21 cellular contexts compared by ENCODE assay signal in the genomic region with DNA sequence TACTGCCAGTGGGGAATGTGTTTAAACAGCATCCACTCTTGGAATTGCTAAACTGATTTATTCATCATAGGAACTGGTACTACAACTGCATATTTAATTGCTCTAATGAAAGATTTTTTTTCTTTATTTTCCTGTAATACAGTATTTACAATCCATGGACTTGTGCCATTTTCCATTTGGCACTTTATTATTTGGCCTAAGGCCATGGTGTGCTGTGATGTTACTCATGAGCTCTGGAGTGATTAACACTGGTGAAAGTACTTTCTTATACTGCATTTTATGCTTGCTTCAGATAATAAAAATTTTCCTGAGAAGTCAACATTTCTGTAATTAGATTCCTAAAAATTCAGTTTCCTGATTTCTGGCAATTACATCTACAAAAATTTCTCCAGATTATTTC.
A peak's percentile ranks its signal among the peaks of the same experiment; 100 is the strongest.
DNase-seq lines count a peak whose midpoint lies in the region; ATAC-seq, FAIRE-seq and TF ChIP-seq lines count a peak whose summit lies in the region.
"Had no signal": no experiment of that assay in that cellular context is flagged by ENCODE, and none has a peak within 500 bp of the region (broad histone marks: within the 10 kb centered on the region; RNA-seq: fewer than 3 reads in every experiment).

No MANE protein-coding gene starts in this region.

- peaks cover 13% of the 10 kb centered on the region for H3K36me3 ChIP-seq in MG63
- no peaks in the 10 kb centered on the region for H3K36me3 ChIP-seq in mammary epithelial cell (ENCODE audit: insufficient read depth, low read length)
- peaks cover 13% of the 10 kb centered on the region for H3K36me3 ChIP-seq in neural progenitor cell

- H3K27ac ChIP-seq in mammary epithelial cell (ENCODE audit: insufficient read depth, low read depth, low read length) (no peak overlapping the region), neural progenitor cell (no peak overlapping the region)
- H3K27ac ChIP-seq: coronary artery, testis had no signal

- peaks cover 12% of the 10 kb centered on the region for H3K79me2 ChIP-seq in mammary epithelial cell (ENCODE audit: insufficient read depth, low read length)
- peaks cover 4% of the 10 kb centered on the region for H3K79me2 ChIP-seq in neural progenitor cell (ENCODE audit: low read depth)

- dilution Hi-C loops in mammary epithelial cell (cut with HindIII; ENCODE audit: low sequenced_read_pairs), result no loop called here

- H4K20me1 ChIP-seq in mammary epithelial cell (ENCODE audit: insufficient read depth, low read length) (no peaks in the 10 kb centered on the region), neural progenitor cell (ENCODE audit: low read depth) (no peaks in the 10 kb centered on the region)

- intact Hi-C loops in mammary epithelial cell (cut with micrococcal nuclease), result no loop called here

- H3K9me3 ChIP-seq in MG63, result peaks cover 12% of the 10 kb centered on the region
- H3K9me3 ChIP-seq in mammary epithelial cell (replicated peaks; ENCODE audit: insufficient read depth, low read length), result no peaks in the 10 kb centered on the region
- H3K9me3 ChIP-seq in neural progenitor cell (ENCODE audit: low read depth), result peaks cover 15% of the 10 kb centered on the region
- H3K9me3 ChIP-seq: testis had no signal

- no peak for ATAC-seq in GM18867 (IDR thresholded peaks at IDR 0.05; ENCODE audit: unreplicated experiment)
- ATAC-seq: left colon had no signal

- H3K27ac Mint-ChIP-seq in neural progenitor cell, result no peak overlapping the region

- DNase-seq in EL (peak; percentile 49), MG63 (peak; percentile 23), mammary epithelial cell (peak; percentile 55), glomerular visceral epithelial cell (ENCODE audit: extremely low spot score) (peak; percentile 11), neural progenitor cell (ENCODE audit: low spot score) (no peak), D721Med (ENCODE audit: insufficient read length, low spot score) (no peak)
- DNase-seq in activated CD4-positive, CD25-positive, alpha-beta regulatory T cell (lab: John Stamatoyannopoulos, UW), result no peak
- DNase-seq: activated CD4-positive, CD25-positive, alpha-beta regulatory T cell treated with anti-CD3 and anti-CD28 coated beads, Interleukin-2, amount 50 U/mL, for 72 hours; activated effector memory CD4-positive, alpha-beta T cell treated with anti-CD3 and anti-CD28 coated beads, Interleukin-2, amount 50 U/mL, for 16 hours; amygdala; IMR-90; left colon; NCI-H1092 treated with DMSO at 0.1 percent for 48 hours; NCI-H2171; occipital lobe; SHP77; stimulated activated CD4-positive, alpha-beta T cell treated with anti-CD3 and anti-CD28 coated beads, Interleukin-4, amount 100 ng/mL, for 24 hours; T-helper 2 cell; testis had no signal

- CTCF ChIA-PET in mammary epithelial cell (lab: Charles Lee; ENCODE audit: low non-redundant PET), result no interaction called here

- TF ChIP-seq CTCF in mammary epithelial cell (conservative IDR thresholded peaks at IDR 0.05 in 1 of 2, IDR thresholded peaks at IDR 0.05 in 1 of 2; ENCODE audit: extremely low read depth in 1 of 2, insufficient read depth in 1 of 2, low read depth in 1 of 2, low read length in 2 of 2) (no peak), neural progenitor cell (IDR thresholded peaks at IDR 0.05) (no peak), D721Med (IDR thresholded peaks at IDR 0.05; ENCODE audit: insufficient read depth, missing control alignments) (no peak)

- H3K4me3 ChIP-seq in MG63 (no peak overlapping the region), mammary epithelial cell (replicated peaks in 1 of 3; ENCODE audit: insufficient read depth in 1 of 3, low read depth in 2 of 3, low read length in 3 of 3) (no peak overlapping the region), neural progenitor cell (no peak overlapping the region)
- H3K4me3 ChIP-seq: coronary artery, testis had no signal

- peaks cover 32% of the 10 kb centered on the region for H3K36me3 Mint-ChIP-seq in neural progenitor cell

- H3F3A ChIP-seq in neural progenitor cell (ENCODE audit: low read depth), result no peaks in the 10 kb centered on the region

- H3K27me3 Mint-ChIP-seq in neural progenitor cell (ENCODE audit: insufficient read depth, low read depth), result peaks cover 2% of the 10 kb centered on the region

- no peaks in the 10 kb centered on the region for H3K27me3 ChIP-seq in MG63
- H3K27me3 ChIP-seq in mammary epithelial cell (ENCODE audit: insufficient read depth, low read length), result no peaks in the 10 kb centered on the region
- H3K27me3 ChIP-seq in neural progenitor cell, result no peaks in the 10 kb centered on the region
- H3K27me3 ChIP-seq: testis had no signal

- no TSS peak for BruUV-seq in mammary epithelial cell (replicated peaks; lab: Mats Ljungman, UMichigan)

- H3K4me2 ChIP-seq in mammary epithelial cell (ENCODE audit: insufficient read depth, low read depth, low read length) (no peak overlapping the region), neural progenitor cell (no peak overlapping the region)

- H3K4me1 Mint-ChIP-seq in neural progenitor cell, result no peaks in the 10 kb centered on the region

- peaks cover 24% of the 10 kb centered on the region for H3K9me3 Mint-ChIP-seq in neural progenitor cell

- in situ Hi-C loops in mammary epithelial cell (cut with MboI; ENCODE audit: low sequenced_read_pairs in 2 of 2), result no loop called here

- H3K4me1 ChIP-seq in mammary epithelial cell (ENCODE audit: insufficient read depth, low read length) (peaks cover 8% of the 10 kb centered on the region), neural progenitor cell (no peaks in the 10 kb centered on the region)
- H3K4me1 ChIP-seq: testis had no signal

- no peak overlapping the region for H2AFZ ChIP-seq in mammary epithelial cell (ENCODE audit: low read depth, low read length)
- H2AFZ ChIP-seq in neural progenitor cell (replicated peaks), result no peak overlapping the region

- no peak overlapping the region for H3K4me3 Mint-ChIP-seq in neural progenitor cell

- no peak overlapping the region for H3K9ac ChIP-seq in mammary epithelial cell (ENCODE audit: insufficient read depth, low read length)
- no peak overlapping the region for H3K9ac ChIP-seq in neural progenitor cell

- no peak for FAIRE-seq in D721Med (lab: Jason Lieb, UNC)

Comparison
In these comparisons a context has a peak if more than half of its experiments do, and no peak if none do; other contexts are left out.
1. DNase-seq: peak in EL (single experiment), MG63 (single experiment), mammary epithelial cell (single experiment) and glomerular visceral epithelial cell (single experiment); none in neural progenitor cell (single experiment), activated CD4-positive, CD25-positive, alpha-beta regulatory T cell (0 of 4) and D721Med (single experiment).